23 cellular contexts compared by ENCODE assay signal in the genomic region with DNA sequence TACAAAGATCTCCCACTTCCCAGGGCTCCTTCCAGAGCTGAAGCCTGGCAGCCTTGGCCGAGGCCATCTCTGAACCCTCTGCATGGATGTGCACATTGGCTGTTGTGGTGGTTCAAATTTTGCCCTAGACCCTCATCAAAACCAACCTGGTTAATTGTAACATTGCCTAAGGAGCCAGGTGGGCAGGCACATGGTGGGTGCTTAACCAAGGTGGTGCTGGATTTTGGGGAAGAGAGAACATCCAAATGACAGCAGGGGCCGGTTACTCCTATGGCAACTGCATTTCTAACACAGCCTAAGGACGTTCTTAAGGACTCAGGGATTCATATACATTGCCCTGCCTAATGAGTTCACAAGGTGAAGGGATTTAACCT. TPM values are rescaled to one million over a fixed set of nuclear protein-coding genes. Genes with fewer than 3 reads are reported as not detected.
DNase-seq lines count a peak whose midpoint lies in the region; ATAC-seq and TF ChIP-seq lines count a peak whose summit lies in the region.
"Had no signal": no experiment of that assay in that cellular context is flagged by ENCODE, and none has a peak within 500 bp of the region (broad histone marks: within the 10 kb centered on the region; RNA-seq: fewer than 3 reads in every experiment).

No MANE protein-coding gene starts in this region.

- intact Hi-C loops in activated naive CD4-positive, alpha-beta T cell treated with anti-CD3 and anti-CD28 coated beads for 36 hours (cut with micrococcal nuclease), result no loop called here
- intact Hi-C loops in spleen (cut with DNase I; ENCODE audit: low total_unique reads), result no loop called here

- ATAC-seq in HG02798 (IDR thresholded peaks at IDR 0.05; ENCODE audit: poor library complexity, unreplicated experiment), result no peak
- ATAC-seq: Panc1; stimulated activated memory B cell treated with anti-CD40 and anti-IgM and Interleukin-4, amounts not matched to agents 10 μg/mL and 1 μg/mL and 100 μg/mL, for 72 hours had no signal

- H3K27me3 Mint-ChIP-seq in activated naive CD4-positive, alpha-beta T cell treated with anti-CD3 and anti-CD28 coated beads for 36 hours (ENCODE audit: low read depth), result no peaks in the 10 kb centered on the region
- H3K27me3 Mint-ChIP-seq in activated naive CD8-positive, alpha-beta T cell treated with anti-CD3 and anti-CD28 coated beads for 36 hours, result no peaks in the 10 kb centered on the region
- H3K27me3 Mint-ChIP-seq: activated B cell treated with CpG ODN at 0.5 μM for 24 hours; dendritic cell treated with granulocyte-macrophage colony-stimulating factor and Interleukin-4, amounts not matched to agents 40 ng/mL and 50 ng/mL, for 4 days; stimulated activated memory B cell treated with anti-CD40 and anti-IgM and Interleukin-4, amounts not matched to agents 10 μg/mL and 1 μg/mL and 100 μg/mL, for 72 hours had no signal

- 79 to 93% (median 83%) methylated on average over 3 of the region's 3 CpGs for WGBS in spleen, 5 donors

- no peak for TF ChIP-seq POLR2A in spleen (IDR thresholded peaks at IDR 0.05)

- no peak for DNase-seq in activated naive CD4-positive, alpha-beta T cell treated with anti-CD3 and anti-CD28 coated beads for 36 hours
- no peak for DNase-seq in activated naive CD4-positive, alpha-beta T cell (lab: John Stamatoyannopoulos, UW)
- no peak for DNase-seq in Jurkat, Clone E6-1 (ENCODE audit: low read depth, low spot score)
- no peak for DNase-seq in activated naive CD8-positive, alpha-beta T cell treated with anti-CD3 and anti-CD28 coated beads for 36 hours
- DNase-seq in spleen (no peak), NCI-H1694 (lab: John Stamatoyannopoulos, UW) (no peak)
- DNase-seq: activated B cell treated with CpG ODN at 0.5 μM for 24 hours; DMS79 treated with DMSO at 0.1 percent for 48 hours; GOT3; head of caudate nucleus; KG1; NCI-H1048; NCI-H2029; NCI-H345; NK-92 treated with Interleukin-12 subunit alpha and Interleukin-12 subunit beta, amount 100 ng/mL, for 24 hours; posterior cingulate gyrus; SJCRH30 had no signal

- TF ChIP-seq CTCF in spleen (IDR thresholded peaks at IDR 0.05 in 8 of 11, conservative IDR thresholded peaks at IDR 0.05 in 3 of 11), result no peak

- H3K9me3 Mint-ChIP-seq in activated naive CD4-positive, alpha-beta T cell treated with anti-CD3 and anti-CD28 coated beads for 36 hours, result no peaks in the 10 kb centered on the region
- H3K9me3 Mint-ChIP-seq in activated naive CD8-positive, alpha-beta T cell treated with anti-CD3 and anti-CD28 coated beads for 36 hours, result no peaks in the 10 kb centered on the region
- H3K9me3 Mint-ChIP-seq: activated B cell treated with CpG ODN at 0.5 μM for 24 hours; dendritic cell treated with granulocyte-macrophage colony-stimulating factor and Interleukin-4, amounts not matched to agents 40 ng/mL and 50 ng/mL, for 4 days; mesothelial cell of epicardium; stimulated activated memory B cell treated with anti-CD40 and anti-IgM and Interleukin-4, amounts not matched to agents 10 μg/mL and 1 μg/mL and 100 μg/mL, for 72 hours had no signal

- CTCF ChIA-PET in activated naive CD4-positive, alpha-beta T cell treated with anti-CD3 and anti-CD28 coated beads for 36 hours (lab: Charles Lee), result interaction anchor here (0.7 to 1.2 kb wide), 5 partner anchors 12 to 149 kb away, joined by 3 to 7 read pairs (median 5); no protein-coding TSS in a partner anchor

- peaks cover 27 to 98% (median 73%) of the 10 kb centered on the region in 6 donors for H3K4me1 ChIP-seq in spleen
- H3K4me1 ChIP-seq: SJCRH30 had no signal

- H3K27ac ChIP-seq in spleen, result peak overlapping the region in 5 of 8 donors; percentile 34 to 92 (median 70)
- H3K27ac ChIP-seq: SJCRH30 had no signal

- H3K4me3 Mint-ChIP-seq in activated naive CD4-positive, alpha-beta T cell treated with anti-CD3 and anti-CD28 coated beads for 36 hours, result peak overlapping the region; percentile 38
- H3K4me3 Mint-ChIP-seq in activated naive CD8-positive, alpha-beta T cell treated with anti-CD3 and anti-CD28 coated beads for 36 hours, result peak overlapping the region; percentile 47
- H3K4me3 Mint-ChIP-seq: activated B cell treated with CpG ODN at 0.5 μM for 24 hours; dendritic cell treated with granulocyte-macrophage colony-stimulating factor and Interleukin-4, amounts not matched to agents 40 ng/mL and 50 ng/mL, for 4 days; mesothelial cell of epicardium; stimulated activated memory B cell treated with anti-CD40 and anti-IgM and Interleukin-4, amounts not matched to agents 10 μg/mL and 1 μg/mL and 100 μg/mL, for 72 hours had no signal

- peak overlapping the region; percentile 33 for H3K27ac Mint-ChIP-seq in activated naive CD4-positive, alpha-beta T cell treated with anti-CD3 and anti-CD28 coated beads for 36 hours
- no peak overlapping the region for H3K27ac Mint-ChIP-seq in activated naive CD8-positive, alpha-beta T cell treated with anti-CD3 and anti-CD28 coated beads for 36 hours
- H3K27ac Mint-ChIP-seq: activated B cell treated with CpG ODN at 0.5 μM for 24 hours; dendritic cell treated with granulocyte-macrophage colony-stimulating factor and Interleukin-4, amounts not matched to agents 40 ng/mL and 50 ng/mL, for 4 days; mesothelial cell of epicardium; stimulated activated memory B cell treated with anti-CD40 and anti-IgM and Interleukin-4, amounts not matched to agents 10 μg/mL and 1 μg/mL and 100 μg/mL, for 72 hours had no signal

- 0 out of 2 replicates have a peak overlapping the region, but pooled peaks have one; percentile 3 for H3K4me3 ChIP-seq in Jurkat, Clone E6-1 (ENCODE audit: low read length)
- no peak overlapping the region for H3K4me3 ChIP-seq in spleen
- H3K4me3 ChIP-seq: SJCRH30 had no signal

- H3K36me3 Mint-ChIP-seq in activated naive CD4-positive, alpha-beta T cell treated with anti-CD3 and anti-CD28 coated beads for 36 hours (ENCODE audit: low read depth), result peaks cover 19% of the 10 kb centered on the region
- peaks cover 16% of the 10 kb centered on the region for H3K36me3 Mint-ChIP-seq in activated naive CD8-positive, alpha-beta T cell treated with anti-CD3 and anti-CD28 coated beads for 36 hours
- H3K36me3 Mint-ChIP-seq: mesothelial cell of epicardium had no signal

- no peaks in the 10 kb centered on the region for H3K27me3 ChIP-seq in spleen (replicated peaks in 1 of 7)
- H3K27me3 ChIP-seq: SJCRH30 had no signal

- H3K4me1 Mint-ChIP-seq in activated naive CD4-positive, alpha-beta T cell treated with anti-CD3 and anti-CD28 coated beads for 36 hours (ENCODE audit: low read depth), result peaks cover 96% of the 10 kb centered on the region
- H3K4me1 Mint-ChIP-seq in activated naive CD8-positive, alpha-beta T cell treated with anti-CD3 and anti-CD28 coated beads for 36 hours, result peaks cover 91% of the 10 kb centered on the region

- H3K36me3 ChIP-seq in spleen, result peaks cover 0 to 28% (median 0%) of the 10 kb centered on the region in 6 donors

- no peaks in the 10 kb centered on the region for H3K9me3 ChIP-seq in spleen
- H3K9me3 ChIP-seq: SJCRH30 had no signal

RNA-seq across cellular contexts. Expression of a gene that starts 10.3 kb away (rescaled TPM):
- total RNA-seq in activated naive CD4-positive, alpha-beta T cell treated with anti-CD3 and anti-CD28 coated beads for 36 hours, result 10 to 100 TPM; 36.9 to 41.0 TPM
- polyA plus RNA-seq in Jurkat, Clone E6-1 (2012; ENCODE audit: insufficient read depth, insufficient read length), result 63.9 TPM
- 10 to 100 TPM; 16.6 to 18.0 TPM for total RNA-seq in activated naive CD8-positive, alpha-beta T cell treated with anti-CD3 and anti-CD28 coated beads for 36 hours
- 10 to 100 TPM; 29.8 to 70.0 (median 57.4) TPM for total RNA-seq in spleen
- polyA plus RNA-seq in spleen, result 1 to 10 TPM; 4.8 to 7.7 (median 6.7) TPM
- polyA plus RNA-seq: neural cell had no signal
